Comparison of ENCODE assay signal across 10 cellular contexts in the genomic region with DNA sequence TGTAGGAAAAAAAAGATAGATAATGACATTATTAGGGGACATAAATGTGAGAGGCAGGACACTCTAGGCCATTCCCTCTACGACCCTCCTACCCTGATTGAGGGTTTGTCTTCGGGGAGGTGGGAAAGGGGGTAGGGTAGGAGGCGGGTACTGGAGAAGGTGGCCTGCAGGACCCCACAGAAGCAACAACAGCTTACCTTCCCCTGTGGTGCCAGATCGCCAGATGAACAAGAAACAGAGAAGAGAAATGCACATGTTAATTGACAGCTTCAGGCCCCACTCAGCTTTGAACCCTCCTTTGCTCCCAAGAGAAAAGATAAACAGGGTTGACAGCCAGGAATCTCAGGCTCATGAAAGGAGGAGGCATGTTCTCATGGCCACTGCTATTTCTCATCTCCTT. TPM values are rescaled to one million over a fixed set of nuclear protein-coding genes. Genes with fewer than 3 reads are reported as not detected.
DNase-seq lines count a peak whose midpoint lies in the region; ATAC-seq, FAIRE-seq and TF ChIP-seq lines count a peak whose summit lies in the region.
"Had no signal": no experiment of that assay in that cellular context is flagged by ENCODE, and none has a peak within 500 bp of the region (broad histone marks: within the 10 kb centered on the region; RNA-seq: fewer than 3 reads in every experiment).

No MANE protein-coding gene starts in this region.

- intact Hi-C loops in CD4-positive, alpha-beta T cell (cut with DNase I, micrococcal nuclease): loop anchor here (1.0 to 2.0 kb wide), 4 partner anchors 21 to 97 kb away; a partner anchor contains a TSS
- intact Hi-C loops in K562 (cut with micrococcal nuclease): loop anchor here (1.0 to 10.0 kb wide), 2 partner anchors 21 to 219 kb away; a partner anchor contains a TSS

- H2AFZ ChIP-seq in K562 (ENCODE audit: low read depth, low read length): no peak overlapping the region

- no peaks in the 10 kb centered on the region for H3K27me3 Mint-ChIP-seq in CD4-positive, alpha-beta T cell
- H3K27me3 Mint-ChIP-seq: central memory CD8-positive, alpha-beta T cell had no signal

- no peaks in the 10 kb centered on the region for H4K20me1 ChIP-seq in K562 (replicated peaks; ENCODE audit: control insufficient read depth, insufficient read depth, low read length)

- FAIRE-seq in K562 (lab: Jason Lieb, UNC) (no peak), GM12891 (lab: Jason Lieb, UNC) (no peak)

- H3K4me1 Mint-ChIP-seq in CD4-positive, alpha-beta T cell (ENCODE audit: low read depth): peaks cover 56% of the 10 kb centered on the region

- no peaks in the 10 kb centered on the region for H3K27me3 ChIP-seq in CD4-positive, alpha-beta T cell (ENCODE audit: control insufficient read depth, insufficient read depth, low read length)
- H3K27me3 ChIP-seq in K562 (ENCODE audit: control insufficient read depth in 2 of 2, insufficient read depth in 2 of 2, low read length in 2 of 2) (no peaks in the 10 kb centered on the region), neutrophil (no peaks in the 10 kb centered on the region)

- peaks cover 46% of the 10 kb centered on the region for H3K79me2 ChIP-seq in K562 (ENCODE audit: control insufficient read depth, insufficient read depth, low read length)

- peaks cover 65% of the 10 kb centered on the region for H3K36me3 Mint-ChIP-seq in CD4-positive, alpha-beta T cell (ENCODE audit: low read depth)

- no peak for TF ChIP-seq RAD21 in K562 (CRISPR knock-in tag; conservative IDR thresholded peaks at IDR 0.05 in 1 of 2, IDR thresholded peaks at IDR 0.05 in 1 of 2)

- no peak for ATAC-seq in CD4-positive, alpha-beta T cell (ENCODE audit: poor library complexity)
- no peak for ATAC-seq in K562

- H3K36me3 ChIP-seq in K562 (ENCODE audit: control insufficient read depth, insufficient read depth, low read length): peaks cover 49% of the 10 kb centered on the region
- H3K36me3 ChIP-seq in neutrophil: peaks cover 53% of the 10 kb centered on the region

- DNase-seq in CD4-positive, alpha-beta T cell: no peak
- DNase-seq in HEK293T (ENCODE audit: extremely low spot score): no peak
- DNase-seq in K562 (ENCODE audit: extremely low read depth in 1 of 4, low spot score in 3 of 4): no peak
- no peak for DNase-seq in CD1c-positive myeloid dendritic cell (ENCODE audit: extremely low spot score)
- DNase-seq in GM12891 (ENCODE audit: insufficient read length, low spot score): no peak
- no peak for DNase-seq in NCI-H2107 (lab: John Stamatoyannopoulos, UW)
- no peak for DNase-seq in SKM-1 (lab: John Stamatoyannopoulos, UW; ENCODE audit: unreplicated experiment)

- no peaks in the 10 kb centered on the region for H3K9me3 Mint-ChIP-seq in CD4-positive, alpha-beta T cell
- H3K9me3 Mint-ChIP-seq: central memory CD8-positive, alpha-beta T cell had no signal

- H3K4me1 ChIP-seq in K562 (replicated peaks in 1 of 2; ENCODE audit: control insufficient read depth in 2 of 2, insufficient read depth in 2 of 2, low read length in 2 of 2): peaks cover 54 to 67% of the 10 kb centered on the region in 2 experiments
- H3K4me1 ChIP-seq in neutrophil (ENCODE audit: control insufficient read depth in 1 of 2, insufficient read depth in 1 of 2, low read depth in 1 of 2, low read length in 1 of 2): peaks cover 55 to 68% of the 10 kb centered on the region in 2 experiments

- in situ Hi-C loops in K562 (cut with MboI): no loop called here

- no peak for TF ChIP-seq EP300 in K562 (IDR thresholded peaks at IDR 0.05; ENCODE audit: low read length)

- no TSS peak for BruUV-seq in K562 (replicated peaks; lab: Mats Ljungman, UMichigan)

- POLR2A ChIA-PET in CD4-positive, alpha-beta T cell (lab: Charles Lee): interaction anchor here (0.7 to 16.4 kb wide), 4 partner anchors 18 to 41 kb away, joined by 3 to 963 read pairs (median 46); a partner anchor contains a TSS
- POLR2A ChIA-PET in HEK293T (lab: Yijun Ruan, JAX) (interaction anchor here (1.0 to 13.3 kb wide), 3 partner anchors 9 to 28 kb away, joined by 3 to 450 read pairs (median 5); a partner anchor contains a TSS), K562 (lab: Yijun Ruan, JAX) (interaction anchor here (0.6 to 1.6 kb wide), 5 partner anchors 21 to 139 kb away, joined by 3 to 6 read pairs (median 3); a partner anchor contains a TSS)

- CTCF ChIA-PET in CD4-positive, alpha-beta T cell (lab: Charles Lee): interaction anchor here (1.1 to 13.3 kb wide), 6 partner anchors 9 to 93 kb away, joined by 3 to 324 read pairs (median 6); a partner anchor contains a TSS
- CTCF ChIA-PET in HEK293T (lab: Yijun Ruan, JAX) (interaction anchor here (0.8 to 1.9 kb wide), 5 partner anchors 8 to 93 kb away, joined by 3 to 8 read pairs (median 4); a partner anchor contains a TSS), K562 (lab: Yijun Ruan, JAX; ENCODE audit: low intra/inter-chr PET ratio) (interaction anchor here (1.0 to 2.1 kb wide), 4 partner anchors 19 to 97 kb away, joined by 3 to 12 read pairs (median 5); a partner anchor contains a TSS)

- peak overlapping the region; percentile 90 for H3K27ac Mint-ChIP-seq in CD4-positive, alpha-beta T cell

- 44% methylated on average over 4 of the region's 4 CpGs for WGBS in K562 (ENCODE audit: insufficient coverage, low coverage, missing lambda C conversion rate)

- peak overlapping the region; percentile 31 to 51; a peak in 3 of 4 replicates for H3K9ac ChIP-seq in K562 (ENCODE audit: insufficient read depth in 1 of 2, low read depth in 2 of 2, low read length in 2 of 2)

- H3K4me3 ChIP-seq in K562: no peak overlapping the region
- no peak overlapping the region for H3K4me3 ChIP-seq in neutrophil (ENCODE audit: low read depth in 1 of 2, low read length in 1 of 2)

- H3K27ac ChIP-seq in CD4-positive, alpha-beta T cell (ENCODE audit: low read depth, low read length): peak overlapping the region; percentile 39
- peak overlapping the region; percentile 83 for H3K27ac ChIP-seq in K562 (ENCODE audit: extremely low read depth, low read depth, low read length)
- peak overlapping the region; percentile 99 for H3K27ac ChIP-seq in neutrophil

- no peak for TF ChIP-seq CTCF in CD4-positive, alpha-beta T cell (IDR thresholded peaks at IDR 0.05)
- no peak for TF ChIP-seq CTCF in K562 (IDR thresholded peaks at IDR 0.05 in 2 of 3, conservative IDR thresholded peaks at IDR 0.05 in 1 of 3; ENCODE audit: insufficient read depth in 2 of 3, low read depth in 1 of 3, low read length in 3 of 3)
- no peak for TF ChIP-seq CTCF in neutrophil (IDR thresholded peaks at IDR 0.05)

- H3K4me2 ChIP-seq in K562 (ENCODE audit: insufficient read depth, low read length): peak overlapping the region; percentile 9; the same call in 1 of the 2 replicates

- no peaks in the 10 kb centered on the region for H3K9me3 ChIP-seq in CD4-positive, alpha-beta T cell (ENCODE audit: control insufficient read depth, low read length)
- no peaks in the 10 kb centered on the region for H3K9me3 ChIP-seq in K562 (replicated peaks; ENCODE audit: control insufficient read depth, insufficient read depth, low read depth, low read length)
- H3K9me3 ChIP-seq in neutrophil: no peaks in the 10 kb centered on the region

- no peak for TF ChIP-seq POLR2A in K562 (conservative IDR thresholded peaks at IDR 0.05)
- no peak for TF ChIP-seq POLR2A in GM12891 (IDR thresholded peaks at IDR 0.05; ENCODE audit: low read depth, low read length)

- H3K9me1 ChIP-seq in K562 (ENCODE audit: control insufficient read depth, insufficient read depth, low read length): no peaks in the 10 kb centered on the region

- peak overlapping the region; percentile 79 for H3K4me3 Mint-ChIP-seq in CD4-positive, alpha-beta T cell
- H3K4me3 Mint-ChIP-seq: central memory CD8-positive, alpha-beta T cell had no signal

RNA-seq across cellular contexts. Expression of a gene that starts 4.8 kb away (rescaled TPM):
- total RNA-seq in CD4-positive, alpha-beta T cell: 100 to 1,000 TPM; 138 to 147 TPM
- total RNA-seq in K562 (2011; cell fraction: chromatin; rRNA removed; ENCODE audit: low replicate concordance): 114 and 294 TPM in 2 replicates
- 282 and 350 TPM in 2 replicates for total RNA-seq in K562 (2011; cell fraction: nucleolus; rRNA removed)
- 189 and 209 TPM in 2 replicates for total RNA-seq in K562 (2011; cell fraction: nucleoplasm; rRNA removed)
- 445 and 447 TPM in 2 replicates for total RNA-seq in K562 (2014; rRNA removed)
- 245 and 293 TPM in 2 replicates for total RNA-seq in K562 (2014; rRNA removed; fragmentation: Illumina TruSeq; extraction: Trizol)
- total RNA-seq in K562 (2015; rRNA removed; fragmentation: Illumina TruSeq; extraction: Trizol): 333 and 335 TPM in 2 replicates
- 345 and 377 TPM in 2 replicates for total RNA-seq in K562 (2021)
- polyA plus RNA-seq in K562 (2011; rRNA removed): 437 and 459 TPM in 2 replicates
- polyA plus RNA-seq in K562 (2011; cell fraction: cytosol; rRNA removed): 556 and 694 TPM in 2 replicates
- polyA plus RNA-seq in K562 (2011; cell fraction: nucleus; rRNA removed): 446 and 452 TPM in 2 replicates
- polyA plus RNA-seq in K562 (2012): 284 and 340 TPM in 2 replicates
- 428 and 468 TPM in 2 replicates for polyA plus RNA-seq in K562 (2014; fragmentation: Illumina TruSeq; extraction: Trizol)
- polyA plus RNA-seq in K562 (2014; fragmentation: Nextera tagmentation; extraction: Ambion mirVana): 100 to 1,000 TPM in 1 of 2 experiments, 10 to 100 TPM in 1; 73.6 to 123 TPM
- 449 and 464 TPM in 2 replicates for polyA plus RNA-seq in K562 (2014; rRNA removed)
- 158 and 180 TPM in 2 replicates for polyA minus RNA-seq in K562 (2011; rRNA and poly(A)+ RNA removed)
- polyA minus RNA-seq in K562 (2011; cell fraction: cytosol; rRNA and poly(A)+ RNA removed): 115 and 128 TPM in 2 replicates
- polyA minus RNA-seq in K562 (2011; cell fraction: nucleus; rRNA and poly(A)+ RNA removed): 169 and 221 TPM in 2 replicates
- 357 TPM for polyA plus RNA-seq in GM12891 (2012; ENCODE audit: low read depth, missing spikeins)

RNA-seq across cellular contexts. Expression of a gene that starts 5.0 kb away (rescaled TPM):
- total RNA-seq in CD4-positive, alpha-beta T cell: 10 to 100 TPM; 33.9 to 34.8 TPM
- 73.4 and 85.5 TPM in 2 replicates for total RNA-seq in K562 (2011; cell fraction: chromatin; rRNA removed; ENCODE audit: low replicate concordance)
- 47.0 and 47.5 TPM in 2 replicates for total RNA-seq in K562 (2011; cell fraction: nucleolus; rRNA removed)
- total RNA-seq in K562 (2011; cell fraction: nucleoplasm; rRNA removed): 50.0 and 50.4 TPM in 2 replicates
- total RNA-seq in K562 (2014; rRNA removed) (66.5 and 97.2 TPM in 2 replicates), K562 (2014; rRNA removed; fragmentation: Illumina TruSeq; extraction: Trizol) (82.7 and 85.9 TPM in 2 replicates), K562 (2015; rRNA removed; fragmentation: Illumina TruSeq; extraction: Trizol) (66.9 and 75.1 TPM in 2 replicates), K562 (2021) (85.1 and 92.0 TPM in 2 replicates)
- polyA plus RNA-seq in K562 (2011; rRNA removed) (71.4 and 92.5 TPM in 2 replicates), K562 (2014; fragmentation: Illumina TruSeq; extraction: Trizol) (99.2 and 121 TPM in 2 replicates), K562 (2014; fragmentation: Nextera tagmentation; extraction: Ambion mirVana) (100 to 1,000 TPM; 149 to 186 TPM), K562 (2014; rRNA removed) (107 and 112 TPM in 2 replicates)
- polyA plus RNA-seq in K562 (2011; cell fraction: cytosol; rRNA removed): 55.9 and 63.4 TPM in 2 replicates
- 51.0 and 63.3 TPM in 2 replicates for polyA plus RNA-seq in K562 (2011; cell fraction: nucleus; rRNA removed)
- polyA plus RNA-seq in K562 (2012): 50.3 and 124 TPM in 2 replicates
- polyA minus RNA-seq in K562 (2011; rRNA and poly(A)+ RNA removed): 32.7 and 39.5 TPM in 2 replicates
- polyA minus RNA-seq in K562 (2011; cell fraction: cytosol; rRNA and poly(A)+ RNA removed): 15.3 and 30.8 TPM in 2 replicates
- polyA minus RNA-seq in K562 (2011; cell fraction: nucleus; rRNA and poly(A)+ RNA removed): 19.4 and 30.4 TPM in 2 replicates
- 70.2 TPM for polyA plus RNA-seq in GM12891 (2012; ENCODE audit: low read depth, missing spikeins)

RNA-seq across cellular contexts. Expression of a gene that starts 14.6 kb away (rescaled TPM):
- total RNA-seq in CD4-positive, alpha-beta T cell: 10 to 100 TPM; 79.0 to 83.5 TPM
- total RNA-seq in K562 (2011; cell fraction: chromatin; rRNA removed; ENCODE audit: low replicate concordance): 2.3 and 4.5 TPM in 2 replicates
- 3.3 and 4.3 TPM in 2 replicates for total RNA-seq in K562 (2011; cell fraction: nucleolus; rRNA removed)
- 2.6 and 2.8 TPM in 2 replicates for total RNA-seq in K562 (2011; cell fraction: nucleoplasm; rRNA removed)
- 5.1 and 7.3 TPM in 2 replicates for total RNA-seq in K562 (2014; rRNA removed)
- 1.5 and 1.6 TPM in 2 replicates for total RNA-seq in K562 (2014; rRNA removed; fragmentation: Illumina TruSeq; extraction: Trizol)
- 2.7 and 4.4 TPM in 2 replicates for total RNA-seq in K562 (2015; rRNA removed; fragmentation: Illumina TruSeq; extraction: Trizol)
- total RNA-seq in K562 (2021): 4.1 and 6.4 TPM in 2 replicates
- polyA plus RNA-seq in K562 (2011; rRNA removed): 3.9 and 7.5 TPM in 2 replicates
- 5.1 and 8.7 TPM in 2 replicates for polyA plus RNA-seq in K562 (2011; cell fraction: cytosol; rRNA removed)
- 8.0 and 10.0 TPM in 2 replicates for polyA plus RNA-seq in K562 (2011; cell fraction: nucleus; rRNA removed)
- 6.6 and 9.3 TPM in 2 replicates for polyA plus RNA-seq in K562 (2012)
- 5.1 and 5.6 TPM in 2 replicates for polyA plus RNA-seq in K562 (2014; fragmentation: Illumina TruSeq; extraction: Trizol)
- 1 to 10 TPM; 2.0 to 3.0 TPM for polyA plus RNA-seq in K562 (2014; fragmentation: Nextera tagmentation; extraction: Ambion mirVana)
- 4.4 and 4.7 TPM in 2 replicates for polyA plus RNA-seq in K562 (2014; rRNA removed)
- polyA minus RNA-seq in K562 (2011; rRNA and poly(A)+ RNA removed): 2.0 and 5.6 TPM in 2 replicates
- polyA minus RNA-seq in K562 (2011; cell fraction: cytosol; rRNA and poly(A)+ RNA removed): 1.6 and 10.2 TPM in 2 replicates
- 2.0 and 5.2 TPM in 2 replicates for polyA minus RNA-seq in K562 (2011; cell fraction: nucleus; rRNA and poly(A)+ RNA removed)
- 446 TPM for polyA plus RNA-seq in GM12891 (2012; ENCODE audit: low read depth, missing spikeins)
- total RNA-seq: LHCN-M2 had no signal

RNA-seq across cellular contexts. Expression of a gene that starts 21.9 kb away (rescaled TPM):
- 100 to 1,000 TPM; 305 to 311 TPM for total RNA-seq in CD4-positive, alpha-beta T cell
- 30.7 and 66.4 TPM in 2 replicates for total RNA-seq in K562 (2011; cell fraction: chromatin; rRNA removed; ENCODE audit: low replicate concordance)
- 89.2 and 92.8 TPM in 2 replicates for total RNA-seq in K562 (2011; cell fraction: nucleolus; rRNA removed)
- 81.8 and 119 TPM in 2 replicates for total RNA-seq in K562 (2011; cell fraction: nucleoplasm; rRNA removed)
- total RNA-seq in K562 (2014; rRNA removed) (131 and 140 TPM in 2 replicates), K562 (2014; rRNA removed; fragmentation: Illumina TruSeq; extraction: Trizol) (22.9 and 26.7 TPM in 2 replicates), K562 (2015; rRNA removed; fragmentation: Illumina TruSeq; extraction: Trizol) (113 and 115 TPM in 2 replicates), K562 (2021) (104 and 113 TPM in 2 replicates)
- polyA plus RNA-seq in K562 (2011; rRNA removed) (190 and 317 TPM in 2 replicates), K562 (2014; fragmentation: Illumina TruSeq; extraction: Trizol) (41.5 and 120 TPM in 2 replicates), K562 (2014; fragmentation: Nextera tagmentation; extraction: Ambion mirVana) (100 to 1,000 TPM in 1 of 2 experiments, 10 to 100 TPM in 1; 64.2 to 107 TPM), K562 (2014; rRNA removed) (188 and 191 TPM in 2 replicates)
- polyA plus RNA-seq in K562 (2011; cell fraction: cytosol; rRNA removed): 504 and 556 TPM in 2 replicates
- polyA plus RNA-seq in K562 (2011; cell fraction: nucleus; rRNA removed): 180 and 275 TPM in 2 replicates
- 150 and 417 TPM in 2 replicates for polyA plus RNA-seq in K562 (2012)
- polyA minus RNA-seq in K562 (2011; rRNA and poly(A)+ RNA removed): 37.7 TPM in 2 replicates
- 34.5 and 61.2 TPM in 2 replicates for polyA minus RNA-seq in K562 (2011; cell fraction: cytosol; rRNA and poly(A)+ RNA removed)
- polyA minus RNA-seq in K562 (2011; cell fraction: nucleus; rRNA and poly(A)+ RNA removed): 33.4 and 59.2 TPM in 2 replicates
- 367 TPM for polyA plus RNA-seq in GM12891 (2012; ENCODE audit: low read depth, missing spikeins)

RNA-seq across cellular contexts. Expression of a gene that starts 22.1 kb away (rescaled TPM):
- not detected for total RNA-seq in CD4-positive, alpha-beta T cell
- not detected in 2 replicates for total RNA-seq in K562 (2011; cell fraction: chromatin; rRNA removed; ENCODE audit: low replicate concordance)
- total RNA-seq in K562 (2011; cell fraction: nucleolus; rRNA removed): not detected in 2 replicates
- not detected in 2 replicates for total RNA-seq in K562 (2011; cell fraction: nucleoplasm; rRNA removed)
- not detected in 2 replicates for total RNA-seq in K562 (2014; rRNA removed)
- not detected in 2 replicates for total RNA-seq in K562 (2014; rRNA removed; fragmentation: Illumina TruSeq; extraction: Trizol)
- not detected in 2 replicates for total RNA-seq in K562 (2015; rRNA removed; fragmentation: Illumina TruSeq; extraction: Trizol)
- total RNA-seq in K562 (2021): not detected in 2 replicates
- polyA plus RNA-seq in K562 (2011; rRNA removed): not detected in 2 replicates
- not detected in 2 replicates for polyA plus RNA-seq in K562 (2011; cell fraction: cytosol; rRNA removed)
- not detected in 2 replicates for polyA plus RNA-seq in K562 (2011; cell fraction: nucleus; rRNA removed)
- not detected in 2 replicates for polyA plus RNA-seq in K562 (2012)
- polyA plus RNA-seq in K562 (2014; fragmentation: Illumina TruSeq; extraction: Trizol): not detected in 2 replicates
- polyA plus RNA-seq in K562 (2014; fragmentation: Nextera tagmentation; extraction: Ambion mirVana): not detected
- polyA plus RNA-seq in K562 (2014; rRNA removed): not detected in 2 replicates
- polyA minus RNA-seq in K562 (2011; rRNA and poly(A)+ RNA removed): not detected in 2 replicates
- not detected in 2 replicates for polyA minus RNA-seq in K562 (2011; cell fraction: cytosol; rRNA and poly(A)+ RNA removed)
- polyA minus RNA-seq in K562 (2011; cell fraction: nucleus; rRNA and poly(A)+ RNA removed): not detected in 2 replicates
- polyA plus RNA-seq in GM12891 (2012; ENCODE audit: low read depth, missing spikeins): not detected
- total RNA-seq: LHCN-M2 had no signal

Comparison
In these comparisons a context has a peak if more than half of its experiments do, and no peak if none do; other contexts are left out.
1. H3K27ac ChIP-seq: peak in every context shown above with its lines; median percentile 99 in neutrophil; 83 in K562; 39 in CD4-positive, alpha-beta T cell.
2. RNA of a gene that starts 14.6 kb away (total RNA-seq): 79.0 to 83.5 TPM in CD4-positive, alpha-beta T cell; 1.5 to 7.3 TPM in K562; every median in the first group is over 4 times any median in the second.